ENCODE assay signal across 2 cellular contexts in genomic region chr9:76564300-76564699, GRCh38.
TF ChIP-seq lines count a peak whose summit lies in the region.

No MANE protein-coding gene starts in this region.

TF ChIP-seq in IMR-90, 13 proteins besides CTCF, POLR2A, EP300 and RAD21:
- TF ChIP-seq MAFK (IDR thresholded peaks at IDR 0.05; ENCODE audit: low read depth, low read length): no peak
- TF ChIP-seq RCOR1 (IDR thresholded peaks at IDR 0.05; ENCODE audit: insufficient replicate concordance, low read length): no peak
- TF ChIP-seq BHLHE40 (IDR thresholded peaks at IDR 0.05; ENCODE audit: low read depth, low read length): no peak
- TF ChIP-seq CHD1 (IDR thresholded peaks at IDR 0.05; ENCODE audit: low read depth, low read length): no peak
- no peak for TF ChIP-seq MXI1 (IDR thresholded peaks at IDR 0.05; ENCODE audit: borderline replicate concordance, low read depth, low read length)
- TF ChIP-seq MAZ (IDR thresholded peaks at IDR 0.05; ENCODE audit: borderline replicate concordance, low read depth, low read length): no peak
- TF ChIP-seq NFE2L2 (IDR thresholded peaks at IDR 0.05; ENCODE audit: low read depth, low read length): no peak
- TF ChIP-seq SMC3 (IDR thresholded peaks at IDR 0.05; ENCODE audit: low read depth, low read length): no peak
- no peak for TF ChIP-seq USF2 (IDR thresholded peaks at IDR 0.05; ENCODE audit: low read depth, low read length)
- TF ChIP-seq CEBPB (IDR thresholded peaks at IDR 0.05; ENCODE audit: low read depth, low read length): no peak
- TF ChIP-seq RFX5 (IDR thresholded peaks at IDR 0.05; ENCODE audit: low read depth, low read length): no peak
TF ChIP-seq in IMR-90: peak in this region for 0.

TF ChIP-seq in GM12878, 131 proteins besides CTCF, POLR2A, EP300 and RAD21:
- TF ChIP-seq BACH1 (IDR thresholded peaks at IDR 0.05; ENCODE audit: borderline replicate concordance) (no peak), MEF2A (IDR thresholded peaks at IDR 0.05; ENCODE audit: insufficient read depth, low read depth, low read length) (no peak)
